In genomic region chr11:13382751-13383150, GRCh38 we compare ENCODE assay signal across 37 cellular contexts.
"Had no signal": no experiment of that assay in that cellular context is flagged by ENCODE, and none has a peak within 500 bp of the region (broad histone marks: within the 10 kb centered on the region; RNA-seq: fewer than 3 reads in every experiment).

No MANE protein-coding gene starts in this region.

- ATAC-seq: activated CD8-positive, alpha-beta T cell treated with anti-CD3 and anti-CD28 coated beads for 36 hours; activated naive CD8-positive, alpha-beta T cell treated with anti-CD3 and anti-CD28 coated beads, Interleukin-2, amount 50 U/mL, for 24 hours; activated T-cell treated with anti-CD3 and anti-CD28 coated beads, Interleukin-2, amount 50 U/mL, for 4 hours; PC-3; T-cell had no signal

- H3K27me3 Mint-ChIP-seq: activated B cell treated with CpG ODN at 0.5 μM for 24 hours; activated CD8-positive, alpha-beta T cell treated with anti-CD3 and anti-CD28 coated beads for 36 hours; activated naive CD8-positive, alpha-beta T cell; activated naive CD8-positive, alpha-beta T cell treated with anti-CD3 and anti-CD28 coated beads, Interleukin-2, amount 50 U/mL, for 24 hours; brain; T-cell had no signal

- H3K27ac Mint-ChIP-seq: activated B cell treated with CpG ODN at 0.5 μM for 24 hours; activated CD8-positive, alpha-beta T cell treated with anti-CD3 and anti-CD28 coated beads for 36 hours; activated naive CD8-positive, alpha-beta T cell; activated naive CD8-positive, alpha-beta T cell treated with anti-CD3 and anti-CD28 coated beads, Interleukin-2, amount 50 U/mL, for 24 hours; activated T-helper 2 cell treated with anti-CD3 and anti-CD28 coated beads, Interferon-gamma antibody, Interleukin-2, Interleukin-4, amounts not matched to agents 10 μg/mL and 5 μg/mL and 100 μg/mL, durations not matched to agents 14 hours and 24 hours and 36 hours; brain had no signal

- H3K27me3 ChIP-seq: Peyer's patch, SJSA1 had no signal

- H3K9me3 Mint-ChIP-seq: activated B cell treated with CpG ODN at 0.5 μM for 24 hours; activated CD8-positive, alpha-beta T cell treated with anti-CD3 and anti-CD28 coated beads for 36 hours; activated naive CD8-positive, alpha-beta T cell treated with anti-CD3 and anti-CD28 coated beads, Interleukin-2, amount 50 U/mL, for 24 hours; activated T-cell treated with anti-CD3 and anti-CD28 coated beads, Interleukin-2, amount 50 U/mL, for 4 hours; activated T-helper 2 cell treated with anti-CD3 and anti-CD28 coated beads, Interferon-gamma antibody, Interleukin-2, Interleukin-4, amounts not matched to agents 10 μg/mL and 5 μg/mL and 100 μg/mL, durations not matched to agents 14 hours and 24 hours and 36 hours; brain; T-cell had no signal

- H3K4me1 ChIP-seq: Peyer's patch, SJSA1 had no signal

- DNase-seq: activated B cell treated with CpG ODN at 0.5 μM for 24 hours; activated CD4-positive, alpha-beta T cell treated with anti-CD3 and anti-CD28 coated beads for 4 hours; activated CD4-positive, alpha-beta T cell treated with anti-CD3 and anti-CD28 coated beads, Interleukin-2, amount 50 U/mL, for 1 hour; activated CD4-positive, CD25-positive, alpha-beta regulatory T cell treated with anti-CD3 and anti-CD28 coated beads, Interleukin-2, amount 50 U/mL, for 72 hours; activated CD8-positive, alpha-beta T cell treated with anti-CD3 and anti-CD28 coated beads for 36 hours; activated gamma-delta T cell; activated naive CD4-positive, alpha-beta T cell treated with Interleukin-2 at 50 U/mL for 16 hours; activated naive CD8-positive, alpha-beta T cell treated with anti-CD3 and anti-CD28 coated beads, Interleukin-2, amount 50 U/mL, for 24 hours; activated T-cell treated with anti-CD3 and anti-CD28 coated beads for 4 hours; activated T-cell treated with anti-CD3 and anti-CD28 coated beads, Interleukin-2, amount 50 U/mL, for 4 hours; anterior cingulate cortex; caudate nucleus; MM.1S; MV-4-11; NCI-H1092; NCI-H1417; NCI-H146; NCI-H187; NCI-H2029 treated with DMSO at 0.1 percent for 48 hours; NCI-H2107; NCI-H2171; NCI-H510A; NCI-H526; NCI-H748 treated with DMSO at 0.1 percent for 48 hours; NK-92 treated with Interleukin-12 subunit alpha and Interleukin-12 subunit beta, amount 100 ng/mL, for 24 hours; PC-3; Peyer's patch; RPMI8226; SHP77 treated with DMSO at 0.1 percent for 48 hours; SK-N-SH; T-cell; T-helper 2 cell; T-helper 9 cell had no signal

- H3K9me3 ChIP-seq: Peyer's patch, SJSA1, SK-N-SH had no signal

- H3K4me3 ChIP-seq: Peyer's patch, SJSA1 had no signal

- H3K4me1 Mint-ChIP-seq: activated B cell treated with CpG ODN at 0.5 μM for 24 hours; activated naive CD8-positive, alpha-beta T cell treated with anti-CD3 and anti-CD28 coated beads, Interleukin-2, amount 50 U/mL, for 24 hours; brain had no signal

- H3K4me3 Mint-ChIP-seq: activated B cell treated with CpG ODN at 0.5 μM for 24 hours; activated CD8-positive, alpha-beta T cell treated with anti-CD3 and anti-CD28 coated beads for 36 hours; activated naive CD8-positive, alpha-beta T cell; activated naive CD8-positive, alpha-beta T cell treated with anti-CD3 and anti-CD28 coated beads, Interleukin-2, amount 50 U/mL, for 24 hours; activated T-cell treated with anti-CD3 and anti-CD28 coated beads, Interleukin-2, amount 50 U/mL, for 4 hours; brain; T-cell had no signal
